In the genomic region with DNA sequence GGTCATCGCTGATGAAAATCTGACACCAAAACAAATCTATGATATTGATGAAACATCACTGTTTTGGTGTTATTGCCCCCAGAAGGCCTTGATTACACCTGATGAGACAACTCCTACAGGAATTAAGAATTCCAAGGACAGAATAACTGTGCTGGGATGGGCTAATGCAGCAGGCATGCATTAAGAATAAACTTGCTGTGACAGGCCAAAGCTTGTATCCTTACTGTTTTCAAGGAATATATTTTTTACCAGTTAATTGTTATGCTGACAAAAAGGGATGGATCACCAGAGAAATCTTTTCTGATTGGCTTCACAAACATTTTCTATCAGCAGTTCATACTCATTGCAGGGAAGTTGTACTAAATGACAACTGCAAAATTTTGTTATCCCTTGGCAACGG, we compare ENCODE assay signal across 33 cellular contexts.
"Had no signal": no experiment of that assay in that cellular context is flagged by ENCODE, and none has a peak within 500 bp of the region (broad histone marks: within the 10 kb centered on the region; RNA-seq: fewer than 3 reads in every experiment).

No MANE protein-coding gene starts in this region.

- DNase-seq: activated B cell treated with CpG ODN at 0.5 μM for 24 hours; activated CD4-positive, alpha-beta memory T cell treated with anti-CD3 and anti-CD28 coated beads for 36 hours; activated CD4-positive, alpha-beta T cell treated with anti-CD3 and anti-CD28 coated beads for 4 hours; activated CD4-positive, alpha-beta T cell treated with anti-CD3 and anti-CD28 coated beads, Interleukin-2, amount 10 ng/mL, durations not matched to agents 24 days and 14 days; activated CD4-positive, alpha-beta T cell treated with anti-CD3 and anti-CD28 coated beads, Interleukin-2, amount 50 U/mL, for 1 hour; activated CD4-positive, alpha-beta T cell treated with anti-CD3 and anti-CD28 coated beads, Interleukin-2, amount 50 U/mL, for 4 hours; activated CD4-positive, CD25-positive, alpha-beta regulatory T cell treated with anti-CD3 and anti-CD28 coated beads, Interleukin-2, amount 50 U/mL, for 72 hours; activated CD8-positive, alpha-beta memory T cell treated with anti-CD3 and anti-CD28 coated beads, Interleukin-2, amount 50 U/mL, for 4 hours; activated CD8-positive, alpha-beta T cell treated with anti-CD3 and anti-CD28 coated beads for 36 hours; activated effector memory CD4-positive, alpha-beta T cell treated with anti-CD3 and anti-CD28 coated beads, Interleukin-2, amount 50 U/mL, for 16 hours; activated gamma-delta T cell treated with Interleukin-2 at 50 U/mL for 16 hours; activated naive CD4-positive, alpha-beta T cell; activated naive CD4-positive, alpha-beta T cell treated with anti-CD3 and anti-CD28 coated beads for 36 hours; activated naive CD4-positive, alpha-beta T cell treated with anti-CD3 and anti-CD28 coated beads, Interleukin-2, amount 50 U/mL, for 16 hours; activated naive CD8-positive, alpha-beta T cell treated with anti-CD3 and anti-CD28 coated beads for 36 hours; activated T-cell treated with anti-CD3 and anti-CD28 coated beads for 4 hours; activated T-cell treated with anti-CD3 and anti-CD28 coated beads, Interleukin-2, amount 50 U/mL, for 1 hour; activated T-cell treated with anti-CD3 and anti-CD28 coated beads, Interleukin-2, amount 50 U/mL, for 4 hours; activated T-cell treated with anti-CD3 and anti-CD28 coated beads, Interleukin-2, amount 50 U/mL, for 72 hours; adrenal gland; amniotic stem cell; aorta; body of pancreas; brain microvascular endothelial cell; central memory CD4-positive, alpha-beta T cell; T-helper 1 cell; T-helper 2 cell; T-helper 9 cell had no signal

- H3K4me1 ChIP-seq: adrenal gland, body of pancreas had no signal

- H3K9me3 ChIP-seq: adrenal gland had no signal

- FAIRE-seq: astrocyte, TTC549 had no signal

- H3K27ac ChIP-seq: adrenal gland, body of pancreas, brain microvascular endothelial cell, VCaP had no signal

- H3K36me3 ChIP-seq: adrenal gland, brain microvascular endothelial cell had no signal

- ATAC-seq: activated CD8-positive, alpha-beta T cell treated with anti-CD3 and anti-CD28 coated beads for 36 hours; activated naive CD4-positive, alpha-beta T cell treated with anti-CD3 and anti-CD28 coated beads, Interleukin-2, amount 50 U/mL, for 72 hours; activated T-cell treated with anti-CD3 and anti-CD28 coated beads, Interleukin-2, amount 50 U/mL, for 4 hours; activated T-cell treated with anti-CD3 and anti-CD28 coated beads, Interleukin-2, amount 50 U/mL, for 72 hours; activated T-helper 17 cell treated with anti-CD3 and anti-CD28 coated beads, Interleukin-2, amount 50 U/mL, for 72 hours; body of pancreas had no signal

- H3K4me3 ChIP-seq: adrenal gland, body of pancreas had no signal

- H3K27me3 ChIP-seq: adrenal gland, body of pancreas, brain microvascular endothelial cell had no signal
